ENCODE assay signal across 9 cellular contexts in the genomic region with DNA sequence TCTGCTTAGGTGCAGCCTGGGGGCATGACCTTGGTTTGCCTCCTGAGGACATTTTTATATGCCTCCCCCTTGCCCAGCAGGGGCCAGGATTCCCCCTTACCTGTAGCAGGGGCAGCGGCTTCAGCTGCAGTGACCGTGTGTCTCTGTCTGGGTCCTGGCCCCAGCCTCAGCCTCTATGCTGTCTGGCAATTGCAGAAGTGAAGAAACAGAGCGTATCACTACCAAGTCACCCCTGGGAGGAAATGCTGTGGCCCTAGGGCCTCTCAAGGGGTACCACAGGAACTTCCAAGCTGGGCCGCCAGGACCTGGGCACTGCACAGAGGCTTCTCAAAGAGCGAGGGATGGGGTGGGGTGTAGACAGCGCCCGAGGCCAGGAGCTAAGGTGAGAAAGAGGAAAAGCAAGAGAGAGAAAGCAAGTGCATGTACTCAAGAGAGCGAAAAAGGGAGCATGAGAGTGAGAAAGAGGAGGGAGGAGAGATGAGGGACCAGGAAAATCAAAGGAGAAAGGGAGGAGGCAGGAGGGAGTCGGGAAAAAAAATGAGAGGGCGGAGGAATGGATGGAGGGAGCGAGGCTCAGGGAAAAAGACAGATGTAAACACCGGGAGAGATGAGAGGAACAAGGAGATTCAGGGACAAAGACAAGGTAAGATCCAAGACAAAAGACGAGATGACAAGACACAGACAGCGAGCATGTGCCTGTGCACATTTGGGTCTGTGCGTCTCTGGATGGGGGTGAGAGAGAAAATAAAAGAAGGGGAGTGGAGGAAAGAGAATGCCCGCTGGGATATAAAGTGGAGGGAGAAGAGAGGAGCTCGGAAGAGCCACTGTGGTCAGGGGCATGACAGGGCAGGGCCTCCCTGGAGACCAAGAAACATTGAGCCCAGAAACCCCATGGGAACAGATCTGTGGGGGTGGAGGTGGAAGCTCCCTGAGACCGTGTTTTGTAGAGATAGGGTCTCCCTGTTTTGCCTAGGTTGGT. TPM values are rescaled to one million over a fixed set of nuclear protein-coding genes. Genes with fewer than 3 reads are reported as not detected.
DNase-seq lines count a peak whose midpoint lies in the region; ATAC-seq, FAIRE-seq and TF ChIP-seq lines count a peak whose summit lies in the region.
"Had no signal": no experiment of that assay in that cellular context is flagged by ENCODE, and none has a peak within 500 bp of the region (broad histone marks: within the 10 kb centered on the region; RNA-seq: fewer than 3 reads in every experiment).

A gene with protein sequence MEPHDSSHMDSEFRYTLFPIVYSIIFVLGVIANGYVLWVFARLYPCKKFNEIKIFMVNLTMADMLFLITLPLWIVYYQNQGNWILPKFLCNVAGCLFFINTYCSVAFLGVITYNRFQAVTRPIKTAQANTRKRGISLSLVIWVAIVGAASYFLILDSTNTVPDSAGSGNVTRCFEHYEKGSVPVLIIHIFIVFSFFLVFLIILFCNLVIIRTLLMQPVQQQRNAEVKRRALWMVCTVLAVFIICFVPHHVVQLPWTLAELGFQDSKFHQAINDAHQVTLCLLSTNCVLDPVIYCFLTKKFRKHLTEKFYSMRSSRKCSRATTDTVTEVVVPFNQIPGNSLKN (minus strand): TSS at position 199 of the 979 bp plus-strand sequence. CDS start 25,669 bp downstream, outside the sequence.

- no peak for FAIRE-seq in H54 (lab: Jason Lieb, UNC)

- TF ChIP-seq POLR2A in H54 (IDR thresholded peaks at IDR 0.05; ENCODE audit: low read depth, low read length), result no peak

- H3K4me3 ChIP-seq in thoracic aorta, result peak within 1 kb of the TSS; percentile 47

- DNase-seq in SIG-M5 treated with dmso at 0.1 percent for 504 hours (lab: John Stamatoyannopoulos, UW; ENCODE audit: unreplicated experiment) (peak; percentile 79), SIG-M5 (lab: John Stamatoyannopoulos, UW) (no peak), NCI-H2227 treated with DMSO at 0.1 percent for 48 hours (lab: John Stamatoyannopoulos, UW) (peak; percentile 14), Right ventricle myocardium superior (peak; percentile 67), thoracic aorta (ENCODE audit: low spot score) (no peak), H54 (ENCODE audit: insufficient read length, low spot score) (no peak)
- DNase-seq in activated naive CD4-positive, alpha-beta T cell (lab: John Stamatoyannopoulos, UW), result no peak
- DNase-seq: 8988T had no signal

- H3K27ac ChIP-seq in thoracic aorta, result peak within 1 kb of the TSS in 1 of 2 donors; percentile 24

- intact Hi-C loops in Right ventricle myocardium superior (cut with DNase I), result no loop called here

- H3K36me3 ChIP-seq in thoracic aorta, result no peaks in the 10 kb centered on the region

- no peaks in the 10 kb centered on the region for H3K27me3 ChIP-seq in thoracic aorta (replicated peaks; ENCODE audit: insufficient read depth)

- ATAC-seq in Right ventricle myocardium superior (ENCODE audit: poor library complexity) (peak; percentile 50), thoracic aorta (ENCODE audit: insufficient number of reproducible peaks, low FRiP score, low read depth) (no peak), GM18858 (IDR thresholded peaks at IDR 0.05; ENCODE audit: unreplicated experiment) (no peak)

- no peaks in the 10 kb centered on the region for H3K9me3 ChIP-seq in thoracic aorta

- TF ChIP-seq CTCF in thoracic aorta (IDR thresholded peaks at IDR 0.05), result no peak

- H3K4me1 ChIP-seq in thoracic aorta (ENCODE audit: control insufficient read depth in 1 of 2, low read depth in 2 of 2), result peaks cover 7 to 11% of the 10 kb centered on the region in 2 donors

RNA-seq across cellular contexts. Expression of the gene that starts here (rescaled TPM):
- total RNA-seq in Right ventricle myocardium superior, result 1.9 TPM
- total RNA-seq in thoracic aorta, result 1 to 10 TPM; 6.5 to 9.2 TPM

Comparison
In these comparisons a context has a peak if more than half of its experiments do, and no peak if none do; other contexts are left out.
1. DNase-seq: peak in SIG-M5 treated with dmso at 0.1 percent for 504 hours (single experiment), NCI-H2227 treated with DMSO at 0.1 percent for 48 hours (single experiment) and Right ventricle myocardium superior (single experiment); none in SIG-M5 (single experiment), thoracic aorta (single experiment), H54 (single experiment) and activated naive CD4-positive, alpha-beta T cell (0 of 4).